In genomic region chrX:46571423-46572294, GRCh38 we compare ENCODE assay signal across 13 cellular contexts. TPM values are rescaled to one million over a fixed set of nuclear protein-coding genes. Genes with fewer than 3 reads are reported as not detected.
DNase-seq lines count a peak whose midpoint lies in the region; TF ChIP-seq lines count a peak whose summit lies in the region.
"Had no signal": no experiment of that assay in that cellular context is flagged by ENCODE, and none has a peak within 500 bp of the region (broad histone marks: within the 10 kb centered on the region; RNA-seq: fewer than 3 reads in every experiment).

No MANE protein-coding gene starts in this region.

- in situ Hi-C loops in GM13977 (cut with MboI; ENCODE audit: low pct_unique_long_range_greater_than_20kb, low sequenced_read_pairs, unreplicated experiment), result no loop called here

- H3K4me1 Mint-ChIP-seq in CD4-positive, alpha-beta memory T cell, result peaks cover 15 to 28% (median 22%) of the 10 kb centered on the region in 4 donors
- H3K4me1 Mint-ChIP-seq in dendritic cell treated with granulocyte-macrophage colony-stimulating factor and Interleukin-4, amounts not matched to agents 40 ng/mL and 50 ng/mL, for 4 days (ENCODE audit: low read depth), result peaks cover 30% of the 10 kb centered on the region
- H3K4me1 Mint-ChIP-seq in HFFc6 (ENCODE audit: low read depth), result peaks cover 14% of the 10 kb centered on the region

- H3K36me3 Mint-ChIP-seq in CD4-positive, alpha-beta memory T cell, result no peaks in the 10 kb centered on the region
- no peaks in the 10 kb centered on the region for H3K36me3 Mint-ChIP-seq in dendritic cell treated with granulocyte-macrophage colony-stimulating factor and Interleukin-4, amounts not matched to agents 40 ng/mL and 50 ng/mL, for 4 days (ENCODE audit: low read depth)
- H3K36me3 Mint-ChIP-seq in HFFc6 (ENCODE audit: low read depth), result no peaks in the 10 kb centered on the region

- DNase-seq in CD4-positive, alpha-beta memory T cell, result no peak
- peak; percentile 41 for DNase-seq in GM13977 (ENCODE audit: low spot score)
- peak; percentile 16 for DNase-seq in NCI-H526 treated with DMSO at 0.1 percent for 48 hours (lab: John Stamatoyannopoulos, UW)
- DNase-seq in vagina (ENCODE audit: extremely low spot score in 2 of 2), result no peak
- DNase-seq in HFFc6, result no peak
- DNase-seq in stimulated activated CD4-positive, alpha-beta T cell treated with anti-CD3 and anti-CD28 coated beads, Interleukin-2, amount 100 ng/mL, for 48 hours, result no peak
- no peak for DNase-seq in cerebellum (ENCODE audit: low spot score)
- DNase-seq: C1 segment of cervical spinal cord, kidney glomerular epithelial cell, NCI-H1092 treated with DMSO at 0.1 percent for 48 hours had no signal

- H3K9me3 Mint-ChIP-seq in CD4-positive, alpha-beta memory T cell, result no peaks in the 10 kb centered on the region
- H3K9me3 Mint-ChIP-seq in dendritic cell treated with granulocyte-macrophage colony-stimulating factor and Interleukin-4, amounts not matched to agents 40 ng/mL and 50 ng/mL, for 4 days, result no peaks in the 10 kb centered on the region
- no peaks in the 10 kb centered on the region for H3K9me3 Mint-ChIP-seq in HFFc6

- no peaks in the 10 kb centered on the region for H3K36me3 ChIP-seq in CD4-positive, alpha-beta memory T cell (ENCODE audit: insufficient read depth, low read length)
- H3K36me3 ChIP-seq in vagina, result no peaks in the 10 kb centered on the region
- H3K36me3 ChIP-seq: HAP-1, right atrium auricular region had no signal

- H3K4me3 Mint-ChIP-seq in CD4-positive, alpha-beta memory T cell, result peak overlapping the region in 7 of 8 donors; percentile 26 to 82 (median 75)
- H3K4me3 Mint-ChIP-seq in dendritic cell treated with granulocyte-macrophage colony-stimulating factor and Interleukin-4, amounts not matched to agents 40 ng/mL and 50 ng/mL, for 4 days, result no peak overlapping the region
- no peak overlapping the region for H3K4me3 Mint-ChIP-seq in HFFc6

- H3K27me3 Mint-ChIP-seq in CD4-positive, alpha-beta memory T cell, result no peaks in the 10 kb centered on the region
- H3K27me3 Mint-ChIP-seq in dendritic cell treated with granulocyte-macrophage colony-stimulating factor and Interleukin-4, amounts not matched to agents 40 ng/mL and 50 ng/mL, for 4 days, result peaks cover 4% of the 10 kb centered on the region
- no peaks in the 10 kb centered on the region for H3K27me3 Mint-ChIP-seq in HFFc6 (ENCODE audit: insufficient read depth)

- peaks cover 27% of the 10 kb centered on the region for H3K4me1 ChIP-seq in CD4-positive, alpha-beta memory T cell (ENCODE audit: insufficient read depth, low read length)
- no peaks in the 10 kb centered on the region for H3K4me1 ChIP-seq in vagina

- CTCF ChIA-PET in CD4-positive, alpha-beta memory T cell (lab: Charles Lee; ENCODE audit: partially characterized antibody), result interaction anchor here (1.2 to 2.4 kb wide), 6 partner anchors 9 to 74 kb away, joined by 3 to 32 read pairs (median 5); no protein-coding TSS in a partner anchor

- POLR2A ChIA-PET in CD4-positive, alpha-beta memory T cell (lab: Charles Lee; ENCODE audit: partially characterized antibody), result interaction anchor here (0.6 to 3.4 kb wide), 7 partner anchors 15 to 341 kb away, joined by 3 to 11 read pairs (median 3); no protein-coding TSS in a partner anchor

- no peaks in the 10 kb centered on the region for H3K27me3 ChIP-seq in CD4-positive, alpha-beta memory T cell (ENCODE audit: insufficient read depth, low read length)
- no peaks in the 10 kb centered on the region for H3K27me3 ChIP-seq in vagina
- H3K27me3 ChIP-seq: right atrium auricular region had no signal

- H3K27ac Mint-ChIP-seq in CD4-positive, alpha-beta memory T cell, result peak overlapping the region; percentile 73 to 89 (median 85)
- H3K27ac Mint-ChIP-seq in dendritic cell treated with granulocyte-macrophage colony-stimulating factor and Interleukin-4, amounts not matched to agents 40 ng/mL and 50 ng/mL, for 4 days, result peak overlapping the region; percentile 35
- no peak overlapping the region; the same call in 1 of the 2 replicates for H3K27ac Mint-ChIP-seq in HFFc6

- H3K4me3 ChIP-seq in CD4-positive, alpha-beta memory T cell (ENCODE audit: low read length in 2 of 2), result no peak overlapping the region
- H3K4me3 ChIP-seq in vagina, result no peak overlapping the region
- H3K4me3 ChIP-seq: HAP-1, right atrium auricular region had no signal

- H3K27ac ChIP-seq in CD4-positive, alpha-beta memory T cell (ENCODE audit: low read depth, low read length), result peak overlapping the region; percentile 65
- no peak overlapping the region for H3K27ac ChIP-seq in vagina

- H3K9me3 ChIP-seq in CD4-positive, alpha-beta memory T cell (ENCODE audit: control insufficient read depth in 1 of 2, low read length in 2 of 2), result no peaks in the 10 kb centered on the region
- no peaks in the 10 kb centered on the region for H3K9me3 ChIP-seq in vagina
- H3K9me3 ChIP-seq: HAP-1, right atrium auricular region had no signal

- no peak for TF ChIP-seq POLR2A in vagina (IDR thresholded peaks at IDR 0.05)

- intact Hi-C loops in CD4-positive, alpha-beta memory T cell (cut with micrococcal nuclease), result loop anchor here (2.0 kb wide), 1 partner anchor 39 kb away; no protein-coding TSS in a partner anchor
- intact Hi-C loops in dendritic cell treated with granulocyte-macrophage colony-stimulating factor and Interleukin-4, amounts not matched to agents 40 ng/mL and 50 ng/mL, for 4 days (cut with micrococcal nuclease), result no loop called here
- intact Hi-C loops in vagina (cut with DNase I), result no loop called here

- no peak for TF ChIP-seq CTCF in GM13977 (IDR thresholded peaks at IDR 0.05; ENCODE audit: extremely low read depth, insufficient read depth, missing control alignments)
- no peak for TF ChIP-seq CTCF in vagina (IDR thresholded peaks at IDR 0.05)
- no peak for TF ChIP-seq CTCF in HFFc6 (IDR thresholded peaks at IDR 0.05)

RNA-seq across cellular contexts. Expression of gene CHST7, which starts 1.9 kb away (rescaled TPM):
- total RNA-seq in CD4-positive, alpha-beta memory T cell, result 10 to 100 TPM; 11.4 to 11.8 TPM
- 10 to 100 TPM in 1 of 2 donors, 1 to 10 TPM in 1; 8.9 to 16.2 TPM for polyA plus RNA-seq in CD4-positive, alpha-beta memory T cell
- total RNA-seq in vagina, result 20.6 TPM
- total RNA-seq in HFFc6 (2021; fragmentation: NEBNext Ultra II Directional; extraction: Animal tissue kit (Norgen Biotek cat#: 25700)), result 10 to 100 TPM; 16.1 to 17.8 (median 17.0) TPM
- total RNA-seq in cerebellum, result 12.2 TPM

RNA-seq across cellular contexts. Expression of gene ZNF674, which starts 26.4 kb away (rescaled TPM):
- total RNA-seq in CD4-positive, alpha-beta memory T cell, result 1 to 10 TPM; 6.0 to 8.6 TPM
- 1 to 10 TPM in 1 of 2 donors, under 1 TPM in 1; 0.22 to 1.4 TPM for polyA plus RNA-seq in CD4-positive, alpha-beta memory T cell
- total RNA-seq in vagina (5.2 TPM), cerebellum (10.1 TPM)
- total RNA-seq in HFFc6 (2021; fragmentation: NEBNext Ultra II Directional; extraction: Animal tissue kit (Norgen Biotek cat#: 25700)), result 1 to 10 TPM; 5.1 to 7.1 (median 6.5) TPM

Comparison
In these comparisons a context has a peak if more than half of its experiments do, and no peak if none do; other contexts are left out.
1. DNase-seq: peak in GM13977 (single experiment) and NCI-H526 treated with DMSO at 0.1 percent for 48 hours (single experiment); none in CD4-positive, alpha-beta memory T cell (0 of 5), vagina (0 of 2), HFFc6 (single experiment), stimulated activated CD4-positive, alpha-beta T cell treated with anti-CD3 and anti-CD28 coated beads, Interleukin-2, amount 100 ng/mL, for 48 hours (0 of 2) and cerebellum (single experiment).
2. H3K4me3 Mint-ChIP-seq: peak in CD4-positive, alpha-beta memory T cell (7 of 8); none in dendritic cell treated with granulocyte-macrophage colony-stimulating factor and Interleukin-4, amounts not matched to agents 40 ng/mL and 50 ng/mL, for 4 days (single experiment) and HFFc6 (single experiment).